In genomic region chr1:204736861-204737260, GRCh38 we compare ENCODE assay signal across 2 cellular contexts.
TF ChIP-seq lines count a peak whose summit lies in the region.

No MANE protein-coding gene starts in this region.

TF ChIP-seq in IMR-90, 13 proteins besides CTCF, POLR2A, EP300 and RAD21 (continued from another document):
- TF ChIP-seq RFX5 (IDR thresholded peaks at IDR 0.05; ENCODE audit: low read depth, low read length) (no peak), SMC3 (IDR thresholded peaks at IDR 0.05; ENCODE audit: low read depth, low read length) (no peak), FOS (IDR thresholded peaks at IDR 0.05; ENCODE audit: low read depth, low read length) (no peak)
TF ChIP-seq in IMR-90: peak in this region for 0.

TF ChIP-seq in WTC11, 78 proteins besides CTCF, POLR2A, EP300 and RAD21 (continued from another document):
- TF ChIP-seq, protein P1, sequence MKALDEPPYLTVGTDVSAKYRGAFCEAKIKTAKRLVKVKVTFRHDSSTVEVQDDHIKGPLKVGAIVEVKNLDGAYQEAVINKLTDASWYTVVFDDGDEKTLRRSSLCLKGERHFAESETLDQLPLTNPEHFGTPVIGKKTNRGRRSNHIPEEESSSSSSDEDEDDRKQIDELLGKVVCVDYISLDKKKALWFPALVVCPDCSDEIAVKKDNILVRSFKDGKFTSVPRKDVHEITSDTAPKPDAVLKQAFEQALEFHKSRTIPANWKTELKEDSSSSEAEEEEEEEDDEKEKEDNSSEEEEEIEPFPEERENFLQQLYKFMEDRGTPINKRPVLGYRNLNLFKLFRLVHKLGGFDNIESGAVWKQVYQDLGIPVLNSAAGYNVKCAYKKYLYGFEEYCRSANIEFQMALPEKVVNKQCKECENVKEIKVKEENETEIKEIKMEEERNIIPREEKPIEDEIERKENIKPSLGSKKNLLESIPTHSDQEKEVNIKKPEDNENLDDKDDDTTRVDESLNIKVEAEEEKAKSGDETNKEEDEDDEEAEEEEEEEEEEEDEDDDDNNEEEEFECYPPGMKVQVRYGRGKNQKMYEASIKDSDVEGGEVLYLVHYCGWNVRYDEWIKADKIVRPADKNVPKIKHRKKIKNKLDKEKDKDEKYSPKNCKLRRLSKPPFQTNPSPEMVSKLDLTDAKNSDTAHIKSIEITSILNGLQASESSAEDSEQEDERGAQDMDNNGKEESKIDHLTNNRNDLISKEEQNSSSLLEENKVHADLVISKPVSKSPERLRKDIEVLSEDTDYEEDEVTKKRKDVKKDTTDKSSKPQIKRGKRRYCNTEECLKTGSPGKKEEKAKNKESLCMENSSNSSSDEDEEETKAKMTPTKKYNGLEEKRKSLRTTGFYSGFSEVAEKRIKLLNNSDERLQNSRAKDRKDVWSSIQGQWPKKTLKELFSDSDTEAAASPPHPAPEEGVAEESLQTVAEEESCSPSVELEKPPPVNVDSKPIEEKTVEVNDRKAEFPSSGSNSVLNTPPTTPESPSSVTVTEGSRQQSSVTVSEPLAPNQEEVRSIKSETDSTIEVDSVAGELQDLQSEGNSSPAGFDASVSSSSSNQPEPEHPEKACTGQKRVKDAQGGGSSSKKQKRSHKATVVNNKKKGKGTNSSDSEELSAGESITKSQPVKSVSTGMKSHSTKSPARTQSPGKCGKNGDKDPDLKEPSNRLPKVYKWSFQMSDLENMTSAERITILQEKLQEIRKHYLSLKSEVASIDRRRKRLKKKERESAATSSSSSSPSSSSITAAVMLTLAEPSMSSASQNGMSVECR (CRISPR knock-in tag; IDR thresholded peaks at IDR 0.05; ENCODE audit: borderline replicate concordance) = no peak
